34 cellular contexts compared by ENCODE assay signal in the genomic region with DNA sequence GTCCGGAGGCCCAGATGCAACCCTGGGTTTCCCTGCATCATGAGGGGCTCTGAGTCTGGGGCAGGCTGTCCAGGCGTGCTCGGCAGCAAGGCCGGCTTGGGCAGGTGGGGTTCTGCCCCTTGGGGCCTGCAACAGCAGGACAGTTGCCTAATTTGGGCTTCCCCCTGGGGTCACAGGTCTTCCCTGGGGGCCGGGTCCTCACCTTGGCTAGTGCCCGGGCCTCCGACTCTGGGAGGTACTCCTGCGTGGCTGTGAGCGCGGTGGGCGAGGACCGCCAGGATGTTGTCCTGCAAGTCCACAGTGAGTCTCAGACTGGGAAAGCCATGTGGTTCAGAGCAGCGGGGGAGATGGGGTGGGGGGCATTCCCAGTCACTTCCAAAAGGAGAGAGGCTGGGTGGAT.
"Had no signal": no experiment of that assay in that cellular context is flagged by ENCODE, and none has a peak within 500 bp of the region (broad histone marks: within the 10 kb centered on the region; RNA-seq: fewer than 3 reads in every experiment).

No MANE protein-coding gene starts in this region.

- H3K4me2 ChIP-seq: KMS-11 had no signal

- H3K36me3 ChIP-seq: MG63 had no signal

- DNase-seq: Karpas-422, Kasumi-1, MG63, MM.1S, MV-4-11, NCI-H1048, NCI-H1092, NCI-H1092 treated with DMSO at 0.1 percent for 48 hours, NCI-H1105, NCI-H1105 treated with DMSO at 0.1 percent for 48 hours, NCI-H1417, NCI-H1417 treated with DMSO at 0.1 percent for 48 hours, NCI-H1436, NCI-H1436 treated with DMSO at 0.1 percent for 48 hours, NCI-H146, NCI-H1694, NCI-H1694 treated with DMSO at 0.1 percent for 48 hours, NCI-H187, NCI-H187 treated with DMSO at 0.1 percent for 48 hours, NCI-H1930, NCI-H2029, NCI-H2029 treated with DMSO at 0.1 percent for 48 hours, NCI-H2081, NCI-H2081 treated with DMSO at 0.1 percent for 48 hours, NCI-H2107, NCI-H2171, NCI-H2171 treated with DMSO at 0.1 percent for 48 hours, NCI-H2227 treated with DMSO at 0.1 percent for 48 hours, NCI-H226, NCI-H345, NCI-H446, NCI-H446 treated with DMSO at 0.1 percent for 48 hours, NCI-H510A had no signal

- H3K4me3 ChIP-seq: MG63 had no signal

- H3K27me3 ChIP-seq: MG63 had no signal

- H3K9ac ChIP-seq: KMS-11 had no signal

- H3K27ac ChIP-seq: KMS-11 had no signal

- H3K9me3 ChIP-seq: MG63 had no signal
